ENCODE assay signal across 8 cellular contexts in genomic region chrX:26918633-26919032, GRCh38.
A peak's percentile ranks its signal among the peaks of the same experiment; 100 is the strongest.
DNase-seq lines count a peak whose midpoint lies in the region; FAIRE-seq and TF ChIP-seq lines count a peak whose summit lies in the region.

No MANE protein-coding gene starts in this region.

- peaks cover 36% of the 10 kb centered on the region for H3K4me1 ChIP-seq in endothelial cell of umbilical vein (ENCODE audit: control insufficient read depth, extremely low read depth, insufficient read depth, low read length)

- H3K27me3 Mint-ChIP-seq in activated CD4-positive, alpha-beta T cell treated with anti-CD3 and anti-CD28 coated beads, Interleukin-2, amount 10 ng/mL, durations not matched to agents 7 days and 5 days, result no peaks in the 10 kb centered on the region
- H3K27me3 Mint-ChIP-seq in activated CD4-positive, alpha-beta T cell treated with anti-CD3 and anti-CD28 coated beads, Interleukin-2, amount 10 ng/mL, durations not matched to agents 24 days and 14 days, result no peaks in the 10 kb centered on the region
- H3K27me3 Mint-ChIP-seq in immature natural killer cell (ENCODE audit: low read depth in 3 of 3), result peaks cover 0 to 2% (median 2%) of the 10 kb centered on the region in 3 donors

- intact Hi-C loops in activated CD4-positive, alpha-beta T cell treated with anti-CD3 and anti-CD28 coated beads, Interleukin-2, amount 10 ng/mL, durations not matched to agents 24 days and 14 days (cut with micrococcal nuclease), result no loop called here
- intact Hi-C loops in endothelial cell of umbilical vein (cut with micrococcal nuclease), result loop anchor here (5.0 to 10.0 kb wide), 5 partner anchors 214 to 1396 kb away; no protein-coding TSS in a partner anchor

- no peaks in the 10 kb centered on the region for H3K36me3 Mint-ChIP-seq in activated CD4-positive, alpha-beta T cell treated with anti-CD3 and anti-CD28 coated beads, Interleukin-2, amount 10 ng/mL, durations not matched to agents 7 days and 5 days (ENCODE audit: low read depth)
- H3K36me3 Mint-ChIP-seq in activated CD4-positive, alpha-beta T cell treated with anti-CD3 and anti-CD28 coated beads, Interleukin-2, amount 10 ng/mL, durations not matched to agents 24 days and 14 days (ENCODE audit: low read depth), result no peaks in the 10 kb centered on the region
- H3K36me3 Mint-ChIP-seq in immature natural killer cell, result no peaks in the 10 kb centered on the region

- FAIRE-seq in endothelial cell of umbilical vein (lab: Jason Lieb, UNC) (peak; percentile 72), urothelium cell line (lab: Jason Lieb, UNC) (no peak)

- dilution Hi-C loops in endothelial cell of umbilical vein (cut with MboI; ENCODE audit: extremely low pct_ligation_motif_present, low sequenced_read_pairs), result no loop called here

- BruUV-seq in endothelial cell of umbilical vein (replicated peaks; lab: Mats Ljungman, UMichigan), result no TSS peak

- H3K4me3 ChIP-seq in endothelial cell of umbilical vein (replicated peaks in 1 of 3; ENCODE audit: insufficient read depth in 1 of 3, low read depth in 1 of 3, low read length in 3 of 3), result no peak overlapping the region

- TF ChIP-seq CTCF in endothelial cell of umbilical vein (IDR thresholded peaks at IDR 0.05; ENCODE audit: extremely low read depth in 1 of 2, insufficient read depth in 1 of 2, low read depth in 1 of 2, low read length in 2 of 2), result peak; percentile 17 to 26

- peak; percentile 4 for DNase-seq in activated CD4-positive, alpha-beta T cell treated with anti-CD3 and anti-CD28 coated beads, Interleukin-2, amount 10 ng/mL, durations not matched to agents 7 days and 5 days
- DNase-seq in activated CD4-positive, alpha-beta T cell treated with anti-CD3 and anti-CD28 coated beads, Interleukin-2, amount 10 ng/mL, durations not matched to agents 24 days and 14 days, result no peak
- DNase-seq in MV-4-11 (lab: John Stamatoyannopoulos, UW) (peak; percentile 0), endothelial cell of umbilical vein (ENCODE audit: low read depth, low spot score) (peak; percentile 31), urothelium cell line (ENCODE audit: low spot score) (peak; percentile 2), immature natural killer cell (no peak), NCI-H510A (lab: John Stamatoyannopoulos, UW) (no peak)
- no peak for DNase-seq in activated CD4-positive, alpha-beta T cell treated with anti-CD3 and anti-CD28 coated beads for 4 hours

- no peaks in the 10 kb centered on the region for H3K9me3 Mint-ChIP-seq in activated CD4-positive, alpha-beta T cell treated with anti-CD3 and anti-CD28 coated beads, Interleukin-2, amount 10 ng/mL, durations not matched to agents 7 days and 5 days
- H3K9me3 Mint-ChIP-seq in activated CD4-positive, alpha-beta T cell treated with anti-CD3 and anti-CD28 coated beads, Interleukin-2, amount 10 ng/mL, durations not matched to agents 24 days and 14 days, result no peaks in the 10 kb centered on the region
- peaks cover 0 to 8% (median 1%) of the 10 kb centered on the region in 6 donors for H3K9me3 Mint-ChIP-seq in immature natural killer cell

- H3K4me2 ChIP-seq in endothelial cell of umbilical vein (ENCODE audit: insufficient read depth, low read length), result no peak overlapping the region

- H4K20me1 ChIP-seq in endothelial cell of umbilical vein (replicated peaks; ENCODE audit: control insufficient read depth, extremely low read depth, insufficient read depth, low read length), result no peaks in the 10 kb centered on the region

- no peak overlapping the region for H2AFZ ChIP-seq in endothelial cell of umbilical vein (ENCODE audit: low read depth, low read length)

- no peak overlapping the region for H3K4me3 Mint-ChIP-seq in activated CD4-positive, alpha-beta T cell treated with anti-CD3 and anti-CD28 coated beads, Interleukin-2, amount 10 ng/mL, durations not matched to agents 7 days and 5 days
- no peak overlapping the region for H3K4me3 Mint-ChIP-seq in activated CD4-positive, alpha-beta T cell treated with anti-CD3 and anti-CD28 coated beads, Interleukin-2, amount 10 ng/mL, durations not matched to agents 24 days and 14 days
- H3K4me3 Mint-ChIP-seq in immature natural killer cell, result no peak overlapping the region

- no peak overlapping the region for H3K27ac Mint-ChIP-seq in activated CD4-positive, alpha-beta T cell treated with anti-CD3 and anti-CD28 coated beads, Interleukin-2, amount 10 ng/mL, durations not matched to agents 7 days and 5 days
- H3K27ac Mint-ChIP-seq in activated CD4-positive, alpha-beta T cell treated with anti-CD3 and anti-CD28 coated beads, Interleukin-2, amount 10 ng/mL, durations not matched to agents 24 days and 14 days, result no peak overlapping the region
- H3K27ac Mint-ChIP-seq in immature natural killer cell, result no peak overlapping the region

- no peak overlapping the region for H3K9ac ChIP-seq in endothelial cell of umbilical vein (replicated peaks; ENCODE audit: extremely low read depth, insufficient read depth, low read length)

- TF ChIP-seq POLR2A in endothelial cell of umbilical vein (IDR thresholded peaks at IDR 0.05; ENCODE audit: low read depth, low read length), result no peak

- H3K9me3 ChIP-seq in endothelial cell of umbilical vein (replicated peaks; ENCODE audit: control insufficient read depth, insufficient read depth, low read length), result no peaks in the 10 kb centered on the region

- no peak overlapping the region for H3K27ac ChIP-seq in endothelial cell of umbilical vein (ENCODE audit: insufficient read depth, low read depth, low read length)

- H3K27me3 ChIP-seq in endothelial cell of umbilical vein (ENCODE audit: control insufficient read depth in 2 of 2, insufficient read depth in 2 of 2, low read length in 2 of 2), result no peaks in the 10 kb centered on the region

- no peaks in the 10 kb centered on the region for H3K36me3 ChIP-seq in endothelial cell of umbilical vein (ENCODE audit: control insufficient read depth in 2 of 2, extremely low read depth in 1 of 2, insufficient read depth in 2 of 2, low read length in 2 of 2)

- POLR2A ChIA-PET in activated CD4-positive, alpha-beta T cell treated with anti-CD3 and anti-CD28 coated beads, Interleukin-2, amount 10 ng/mL, durations not matched to agents 7 days and 5 days (lab: Charles Lee), result no interaction called here
- POLR2A ChIA-PET in endothelial cell of umbilical vein (lab: Charles Lee), result no interaction called here

- CTCF ChIA-PET in activated CD4-positive, alpha-beta T cell treated with anti-CD3 and anti-CD28 coated beads, Interleukin-2, amount 10 ng/mL, durations not matched to agents 7 days and 5 days (lab: Charles Lee), result no interaction called here
- CTCF ChIA-PET in endothelial cell of umbilical vein (lab: Charles Lee), result interaction anchor here (0.6 to 1.3 kb wide), 7 partner anchors 66 to 648 kb away, joined by 3 to 10 read pairs (median 4); no protein-coding TSS in a partner anchor

- no peaks in the 10 kb centered on the region for H3K9me1 ChIP-seq in endothelial cell of umbilical vein (replicated peaks; ENCODE audit: control insufficient read depth, extremely low read depth, insufficient read depth, low read length)

- H3K4me1 Mint-ChIP-seq in activated CD4-positive, alpha-beta T cell treated with anti-CD3 and anti-CD28 coated beads, Interleukin-2, amount 10 ng/mL, durations not matched to agents 7 days and 5 days, result no peaks in the 10 kb centered on the region
- H3K4me1 Mint-ChIP-seq in activated CD4-positive, alpha-beta T cell treated with anti-CD3 and anti-CD28 coated beads, Interleukin-2, amount 10 ng/mL, durations not matched to agents 24 days and 14 days, result no peaks in the 10 kb centered on the region
- no peaks in the 10 kb centered on the region for H3K4me1 Mint-ChIP-seq in immature natural killer cell

- H3K79me2 ChIP-seq in endothelial cell of umbilical vein (ENCODE audit: control insufficient read depth, insufficient read depth, low read length), result no peaks in the 10 kb centered on the region

TF ChIP-seq in endothelial cell of umbilical vein, 7 proteins besides CTCF, POLR2A, EP300 and RAD21:
- TF ChIP-seq EZH2 (IDR thresholded peaks at IDR 0.05; ENCODE audit: borderline replicate concordance, low read depth, low read length, severe bottlenecking) (no peak), MYC (IDR thresholded peaks at IDR 0.05; ENCODE audit: low read depth, low read length) (no peak), GATA2 (IDR thresholded peaks at IDR 0.05; ENCODE audit: insufficient read depth, insufficient read length, low read depth, low read length) (no peak), MAX (IDR thresholded peaks at IDR 0.05; ENCODE audit: insufficient read depth, insufficient read length) (no peak), FOS (IDR thresholded peaks at IDR 0.05; ENCODE audit: borderline replicate concordance, insufficient read depth, low read length) (no peak)

Comparison
In these comparisons a context has a peak if more than half of its experiments do, and no peak if none do; other contexts are left out.
1. DNase-seq: peak in activated CD4-positive, alpha-beta T cell treated with anti-CD3 and anti-CD28 coated beads, Interleukin-2, amount 10 ng/mL, durations not matched to agents 7 days and 5 days (single experiment), MV-4-11 (single experiment), endothelial cell of umbilical vein (single experiment) and urothelium cell line (single experiment); none in activated CD4-positive, alpha-beta T cell treated with anti-CD3 and anti-CD28 coated beads, Interleukin-2, amount 10 ng/mL, durations not matched to agents 24 days and 14 days (single experiment), activated CD4-positive, alpha-beta T cell treated with anti-CD3 and anti-CD28 coated beads for 4 hours (0 of 2), immature natural killer cell (0 of 3) and NCI-H510A (single experiment).